Comparison of ENCODE assay signal across 19 cellular contexts in genomic region chr20:19376451-19376971, GRCh38.
DNase-seq lines count a peak whose midpoint lies in the region; TF ChIP-seq lines count a peak whose summit lies in the region.
"Had no signal": no experiment of that assay in that cellular context is flagged by ENCODE, and none has a peak within 500 bp of the region (broad histone marks: within the 10 kb centered on the region; RNA-seq: fewer than 3 reads in every experiment).

No MANE protein-coding gene starts in this region.

- BruUV-seq in PC-9 (replicated peaks; lab: Mats Ljungman, UMichigan): no TSS peak

- peak overlapping the region; percentile 17 to 21 for H3K27ac ChIP-seq in ascending aorta
- peak overlapping the region; percentile 32 for H3K27ac ChIP-seq in subcutaneous abdominal adipose tissue (ENCODE audit: low read depth, low read length)
- H3K27ac ChIP-seq in PC-9: no peak overlapping the region
- H3K27ac ChIP-seq: cardiac muscle cell, esophagus squamous epithelium, SK-N-MC had no signal

- H3K9me3 ChIP-seq in ascending aorta (no peaks in the 10 kb centered on the region), subcutaneous abdominal adipose tissue (ENCODE audit: control insufficient read depth in 5 of 5, low read length in 5 of 5) (no peaks in the 10 kb centered on the region), PC-9 (ENCODE audit: insufficient read depth, low read depth) (no peaks in the 10 kb centered on the region)
- H3K9me3 ChIP-seq: esophagus squamous epithelium had no signal

- H3K9ac ChIP-seq in subcutaneous abdominal adipose tissue (ENCODE audit: low read length in 5 of 5): peak overlapping the region in 2 of 5 donors; percentile 44 to 64

- no peaks in the 10 kb centered on the region for H3K79me2 ChIP-seq in PC-9 (ENCODE audit: low read depth)

- peaks cover 0 to 7% of the 10 kb centered on the region in 2 donors for H3K4me1 ChIP-seq in ascending aorta
- H3K4me1 ChIP-seq in subcutaneous abdominal adipose tissue (ENCODE audit: control insufficient read depth in 5 of 5, insufficient read depth in 5 of 5, low read length in 5 of 5): peaks cover 0 to 37% (median 32%) of the 10 kb centered on the region in 5 donors
- H3K4me1 ChIP-seq in PC-9 (replicated peaks; ENCODE audit: insufficient read depth): no peaks in the 10 kb centered on the region
- H3K4me1 ChIP-seq: esophagus squamous epithelium had no signal

- intact Hi-C loops in ascending aorta (cut with DNase I): no loop called here
- intact Hi-C loops in PC-9 (cut with micrococcal nuclease; ENCODE audit: unreplicated experiment): no loop called here

- no peaks in the 10 kb centered on the region for H3F3A ChIP-seq in PC-9 (ENCODE audit: insufficient read depth, low read depth)

- DNase-seq in NCI-H446 treated with DMSO at 0.1 percent for 48 hours (lab: John Stamatoyannopoulos, UW) (peak; percentile 56), ascending aorta (ENCODE audit: low spot score in 2 of 2) (no peak), left kidney (ENCODE audit: low read depth, low spot score) (peak; percentile 52), NCI-H146 treated with DMSO at 0.1 percent for 48 hours (lab: John Stamatoyannopoulos, UW; ENCODE audit: unreplicated experiment) (no peak), PC-9 (no peak), NOMO-1 treated with DMSO at 0.1 percent for 48 hours (lab: John Stamatoyannopoulos, UW; ENCODE audit: unreplicated experiment) (no peak)
- DNase-seq: activated CD4-positive, CD25-positive, alpha-beta regulatory T cell; activated CD8-positive, alpha-beta T cell treated with anti-CD3 and anti-CD28 coated beads, Interleukin-2, amount 10 ng/mL, durations not matched to agents 7 days and 5 days; activated T-cell treated with anti-CD3 and anti-CD28 coated beads, Interleukin-2, amount 50 U/mL, for 4 hours; EL; esophagus squamous epithelium; glutamatergic neuron; immature natural killer cell; NCI-H187 treated with DMSO at 0.1 percent for 48 hours; PC-3; stimulated activated naive CD4-positive, alpha-beta T cell treated with Interleukin-2 at 50 U/mL for 16 hours had no signal

- POLR2A ChIA-PET in PC-9 (lab: Charles Lee; ENCODE audit: unreplicated experiment): no interaction called here

- H3K36me3 ChIP-seq in ascending aorta (no peaks in the 10 kb centered on the region), subcutaneous abdominal adipose tissue (ENCODE audit: control insufficient read depth in 5 of 5, insufficient read depth in 5 of 5, low read length in 5 of 5) (no peaks in the 10 kb centered on the region), PC-9 (ENCODE audit: low read depth) (no peaks in the 10 kb centered on the region)
- H3K36me3 ChIP-seq: cardiac muscle cell, esophagus squamous epithelium had no signal

- no peaks in the 10 kb centered on the region for H3K27me3 ChIP-seq in ascending aorta
- H3K27me3 ChIP-seq in subcutaneous abdominal adipose tissue (ENCODE audit: control insufficient read depth in 5 of 5, insufficient read depth in 4 of 5, low read length in 5 of 5): no peaks in the 10 kb centered on the region
- peaks cover 77% of the 10 kb centered on the region for H3K27me3 ChIP-seq in PC-9 (ENCODE audit: insufficient read depth, low read depth)
- H3K27me3 ChIP-seq: cardiac muscle cell, esophagus squamous epithelium had no signal

- no peak overlapping the region for H2AFZ ChIP-seq in PC-9

- CTCF ChIA-PET in PC-9 (lab: Charles Lee): no interaction called here

- peak overlapping the region in 1 of 2 donors; percentile 47 for H3K4me3 ChIP-seq in ascending aorta
- peak overlapping the region; percentile 36 to 66 (median 55) for H3K4me3 ChIP-seq in subcutaneous abdominal adipose tissue (ENCODE audit: low read depth in 1 of 5, low read length in 5 of 5)
- no peak overlapping the region for H3K4me3 ChIP-seq in PC-9
- H3K4me3 ChIP-seq: cardiac muscle cell, SK-N-MC had no signal

- TF ChIP-seq CTCF in ascending aorta (IDR thresholded peaks at IDR 0.05): no peak
- TF ChIP-seq CTCF in PC-9 (conservative IDR thresholded peaks at IDR 0.05): no peak

- no peak overlapping the region for H3K4me2 ChIP-seq in PC-9

- no peaks in the 10 kb centered on the region for H3K9me2 ChIP-seq in PC-9 (ENCODE audit: insufficient read depth)

- no peaks in the 10 kb centered on the region for H4K20me1 ChIP-seq in PC-9 (ENCODE audit: insufficient read depth)

Comparison
In these comparisons a context has a peak if more than half of its experiments do, and no peak if none do; other contexts are left out.
1. DNase-seq: peak in NCI-H446 treated with DMSO at 0.1 percent for 48 hours (single experiment) and left kidney (single experiment); none in ascending aorta (0 of 2), NCI-H146 treated with DMSO at 0.1 percent for 48 hours (single experiment), PC-9 (0 of 2) and NOMO-1 treated with DMSO at 0.1 percent for 48 hours (single experiment).